ENCODE assay signal across 8 cellular contexts in genomic region chr12:112107306-112107705, GRCh38. TPM values are rescaled to one million over a fixed set of nuclear protein-coding genes. Genes with fewer than 3 reads are reported as not detected.
DNase-seq lines count a peak whose midpoint lies in the region; ATAC-seq, FAIRE-seq and TF ChIP-seq lines count a peak whose summit lies in the region.

No MANE protein-coding gene starts in this region.

- H3K9me3 ChIP-seq in right atrium auricular region (no peaks in the 10 kb centered on the region), astrocyte (ENCODE audit: insufficient read depth, low read depth, low read length) (no peaks in the 10 kb centered on the region), lower lobe of right lung (no peaks in the 10 kb centered on the region), vagina (no peaks in the 10 kb centered on the region)

- no peak for DNase-seq in right atrium auricular region (ENCODE audit: low spot score)
- no peak for DNase-seq in left ventricle myocardium superior
- no peak for DNase-seq in astrocyte (ENCODE audit: low read depth)
- no peak for DNase-seq in lower lobe of right lung
- DNase-seq in vagina (ENCODE audit: extremely low spot score in 2 of 2) = no peak
- no peak for DNase-seq in HT-29 (ENCODE audit: low spot score)

- intact Hi-C loops in left ventricle myocardium superior (cut with micrococcal nuclease) = no loop called here
- intact Hi-C loops in lower lobe of right lung (cut with DNase I) = no loop called here
- intact Hi-C loops in vagina (cut with DNase I) = no loop called here

- H3K4me3 Mint-ChIP-seq in astrocyte (ENCODE audit: unreplicated experiment) = peak overlapping the region; percentile 99

- H3K27ac ChIP-seq in right atrium auricular region = peak overlapping the region; percentile 91 to 100
- H3K27ac ChIP-seq in astrocyte (ENCODE audit: low read depth, low read length) = peak overlapping the region; percentile 87
- peak overlapping the region; percentile 92 for H3K27ac ChIP-seq in lower lobe of right lung
- peak overlapping the region; percentile 95 for H3K27ac ChIP-seq in vagina

- TF ChIP-seq POLR2A in vagina (IDR thresholded peaks at IDR 0.05) = no peak

- H4K20me1 ChIP-seq in astrocyte (ENCODE audit: insufficient read depth, low read length) = peaks cover 57% of the 10 kb centered on the region

- no peaks in the 10 kb centered on the region for H3K27me3 Mint-ChIP-seq in astrocyte (ENCODE audit: low read depth, unreplicated experiment)

- no peaks in the 10 kb centered on the region for H3K9me3 Mint-ChIP-seq in astrocyte (ENCODE audit: unreplicated experiment)

- no peak for TF ChIP-seq CTCF in right atrium auricular region (IDR thresholded peaks at IDR 0.05)
- no peak for TF ChIP-seq CTCF in astrocyte (IDR thresholded peaks at IDR 0.05; ENCODE audit: insufficient read depth, low read depth, low read length)
- no peak for TF ChIP-seq CTCF in lower lobe of right lung (IDR thresholded peaks at IDR 0.05)
- TF ChIP-seq CTCF in vagina (IDR thresholded peaks at IDR 0.05) = no peak

- H3K4me1 Mint-ChIP-seq in astrocyte (ENCODE audit: low read depth, unreplicated experiment) = peaks cover 21% of the 10 kb centered on the region

- peak overlapping the region; percentile 91 for H3K4me2 ChIP-seq in astrocyte (ENCODE audit: low read length)

- H3K36me3 ChIP-seq in right atrium auricular region (no peaks in the 10 kb centered on the region), astrocyte (ENCODE audit: insufficient read depth, low read length) (peaks cover 3% of the 10 kb centered on the region), lower lobe of right lung (no peaks in the 10 kb centered on the region), vagina (no peaks in the 10 kb centered on the region)

- H3K4me3 ChIP-seq in right atrium auricular region (peak overlapping the region; percentile 60 to 80), astrocyte (ENCODE audit: insufficient read depth, low read depth, low read length) (peak overlapping the region; percentile 78), lower lobe of right lung (peak overlapping the region; percentile 81), vagina (peak overlapping the region; percentile 55 to 88)

- H3K79me2 ChIP-seq in astrocyte (ENCODE audit: insufficient read depth, low read length) = peaks cover 68% of the 10 kb centered on the region

- peak overlapping the region; percentile 94 for H3K9ac ChIP-seq in astrocyte (ENCODE audit: low read length)

- FAIRE-seq in astrocyte (lab: Jason Lieb, UNC) = no peak

- peaks cover 0 to 58% of the 10 kb centered on the region in 2 donors for H3K4me1 ChIP-seq in right atrium auricular region
- peaks cover 18% of the 10 kb centered on the region for H3K4me1 ChIP-seq in astrocyte (ENCODE audit: insufficient read depth, low read length)
- peaks cover 28% of the 10 kb centered on the region for H3K4me1 ChIP-seq in lower lobe of right lung
- H3K4me1 ChIP-seq in vagina = peaks cover 78% of the 10 kb centered on the region

- no peaks in the 10 kb centered on the region for H3K27me3 ChIP-seq in right atrium auricular region
- no peaks in the 10 kb centered on the region for H3K27me3 ChIP-seq in astrocyte (ENCODE audit: insufficient read depth, low read length)
- H3K27me3 ChIP-seq in lower lobe of right lung (ENCODE audit: low read depth) = no peaks in the 10 kb centered on the region
- no peaks in the 10 kb centered on the region for H3K27me3 ChIP-seq in vagina

- peaks cover 2% of the 10 kb centered on the region for H3K36me3 Mint-ChIP-seq in astrocyte (ENCODE audit: low read depth, unreplicated experiment)

- peak overlapping the region; percentile 99 for H3K27ac Mint-ChIP-seq in astrocyte (ENCODE audit: unreplicated experiment)

- H2AFZ ChIP-seq in astrocyte (ENCODE audit: low read depth, low read length) = no peak overlapping the region

- ATAC-seq in left ventricle myocardium superior (no peak), lower lobe of right lung (no peak), GM19035 (IDR thresholded peaks at IDR 0.05; ENCODE audit: unreplicated experiment) (no peak), HG02970 (IDR thresholded peaks at IDR 0.05; ENCODE audit: low FRiP score, unreplicated experiment) (no peak)

RNA-seq across cellular contexts. Expression of gene NAA25, which starts 1.3 kb away (rescaled TPM):
- total RNA-seq in right atrium auricular region (10 to 100 TPM in 1 of 2 donors, 1 to 10 TPM in 1; 8.8 to 11.2 TPM), left ventricle myocardium superior (17.8 TPM), astrocyte (32.8 and 35.2 TPM in 2 replicates), lower lobe of right lung (24.7 TPM), vagina (24.1 TPM)
- 11.3 and 13.5 TPM in 2 replicates for total RNA-seq in HT-29 (2014; rRNA removed; shearing (Covaris generic))

RNA-seq across cellular contexts. Expression of gene TRAFD1, which starts 18.1 kb away (rescaled TPM):
- total RNA-seq in right atrium auricular region = 10 to 100 TPM; 17.9 to 26.5 TPM
- 18.7 TPM for total RNA-seq in left ventricle myocardium superior
- 35.6 TPM in 2 replicates for total RNA-seq in astrocyte
- total RNA-seq in lower lobe of right lung = 42.5 TPM
- 36.8 TPM for total RNA-seq in vagina
- total RNA-seq in HT-29 (2014; rRNA removed; shearing (Covaris generic)) = 13.2 and 13.5 TPM in 2 replicates
